ENCODE assay signal across 21 cellular contexts in genomic region chr2:108778857-108779256, GRCh38.
"Had no signal": no experiment of that assay in that cellular context is flagged by ENCODE, and none has a peak within 500 bp of the region (broad histone marks: within the 10 kb centered on the region; RNA-seq: fewer than 3 reads in every experiment).

No MANE protein-coding gene starts in this region.

- H3K27ac Mint-ChIP-seq: dendritic cell treated with granulocyte-macrophage colony-stimulating factor and Interleukin-4, amounts not matched to agents 40 ng/mL and 50 ng/mL, for 4 days; mesothelial cell of epicardium; natural killer cell had no signal

- DNase-seq: activated naive CD4-positive, alpha-beta T cell treated with Interleukin-2 at 50 U/mL for 16 hours; adrenal gland; brain microvascular endothelial cell; caudate nucleus; effector CD4-positive, alpha-beta T cell; erythroblast; foreskin keratinocyte; left lung; natural killer cell; spleen; stimulated activated CD4-positive, alpha-beta T cell treated with anti-CD3 and anti-CD28 coated beads, Interleukin-4, amount 100 ng/mL, for 1 hour; stimulated activated naive CD4-positive, alpha-beta T cell; SW 1271; T-helper 9 cell; upper lobe of left lung had no signal

- ATAC-seq: foreskin keratinocyte, left lung, natural killer cell had no signal

- H3K4me3 Mint-ChIP-seq: dendritic cell treated with granulocyte-macrophage colony-stimulating factor and Interleukin-4, amounts not matched to agents 40 ng/mL and 50 ng/mL, for 4 days; mesothelial cell of epicardium; natural killer cell had no signal

- H3K4me1 Mint-ChIP-seq: mesothelial cell of epicardium, natural killer cell had no signal

- H3K27ac ChIP-seq: adrenal gland, ascending aorta, brain microvascular endothelial cell, foreskin keratinocyte, left lung, prostate gland, right atrium auricular region, upper lobe of left lung had no signal

- H3K36me3 ChIP-seq: prostate gland had no signal

- H3K9me3 Mint-ChIP-seq: dendritic cell treated with granulocyte-macrophage colony-stimulating factor and Interleukin-4, amounts not matched to agents 40 ng/mL and 50 ng/mL, for 4 days; mesothelial cell of epicardium; natural killer cell had no signal

- H3K9me3 ChIP-seq: adrenal gland, ascending aorta, left lung, prostate gland, right atrium auricular region, spleen, upper lobe of left lung had no signal

- H3K4me3 ChIP-seq: adrenal gland, ascending aorta, left lung, lung, prostate gland, right atrium auricular region, spleen, upper lobe of left lung had no signal

- H3K27me3 Mint-ChIP-seq: dendritic cell treated with granulocyte-macrophage colony-stimulating factor and Interleukin-4, amounts not matched to agents 40 ng/mL and 50 ng/mL, for 4 days had no signal

- H3K4me1 ChIP-seq: adrenal gland, ascending aorta, foreskin keratinocyte, left lung, prostate gland, right atrium auricular region had no signal

- H3K27me3 ChIP-seq: adrenal gland, ascending aorta, brain microvascular endothelial cell, foreskin keratinocyte, left lung, right atrium auricular region, spleen, upper lobe of left lung had no signal
